18 cellular contexts compared by ENCODE assay signal in genomic region chr5:24005384-24005783, GRCh38.
A peak's percentile ranks its signal among the peaks of the same experiment; 100 is the strongest.
DNase-seq lines count a peak whose midpoint lies in the region; ATAC-seq, FAIRE-seq and TF ChIP-seq lines count a peak whose summit lies in the region.
"Had no signal": no experiment of that assay in that cellular context is flagged by ENCODE, and none has a peak within 500 bp of the region (broad histone marks: within the 10 kb centered on the region; RNA-seq: fewer than 3 reads in every experiment).

No MANE protein-coding gene starts in this region.

- intact Hi-C loops in kidney (cut with DNase I) = no loop called here
- intact Hi-C loops in colonic mucosa (cut with DNase I) = no loop called here

- H4K91ac ChIP-seq in H9 (ENCODE audit: insufficient read length, low read depth, low read length) = no peak overlapping the region

- H3K23me2 ChIP-seq in H9 (ENCODE audit: insufficient read length, low read depth, low read length, poor library complexity, severe bottlenecking) = no peaks in the 10 kb centered on the region

- FAIRE-seq in kidney (lab: Jason Lieb, UNC) (peak; percentile 68), D721Med (lab: Jason Lieb, UNC) (no peak)

- H3K27me3 ChIP-seq in BE2C (no peaks in the 10 kb centered on the region), H9 (ENCODE audit: insufficient read depth, low read length) (no peaks in the 10 kb centered on the region), colonic mucosa (no peaks in the 10 kb centered on the region)
- H3K27me3 ChIP-seq: BLaER1 had no signal

- H3K9me3 ChIP-seq in BE2C (no peaks in the 10 kb centered on the region), H9 (ENCODE audit: control insufficient read depth, low read depth, low read length) (no peaks in the 10 kb centered on the region), kidney (ENCODE audit: control insufficient read depth in 1 of 2, low read length in 2 of 2) (no peaks in the 10 kb centered on the region), colonic mucosa (no peaks in the 10 kb centered on the region)
- H3K9me3 ChIP-seq: BLaER1, mucosa of descending colon, thoracic aorta had no signal

- no peak overlapping the region for H2BK120ac ChIP-seq in H9 (ENCODE audit: low read depth, low read length, poor library complexity, severe bottlenecking)

- peaks cover 4 to 8% of the 10 kb centered on the region in 2 experiments; a peak in 3 of 5 replicates for H3K9me3 Mint-ChIP-seq in H9

- no peak overlapping the region for H2AFZ ChIP-seq in H9 (ENCODE audit: low read length)

- H3K36me3 Mint-ChIP-seq in H9 (ENCODE audit: insufficient read depth in 1 of 3, low read depth in 3 of 3) = peaks cover 0 to 9% (median 0%) of the 10 kb centered on the region in 3 experiments; a peak in 2 of 7 replicates

- H3K9ac ChIP-seq in H9 (ENCODE audit: extremely low read depth, insufficient read length, low read length) (no peak overlapping the region), kidney (ENCODE audit: low read length in 2 of 2) (no peak overlapping the region), colonic mucosa (ENCODE audit: low read depth in 2 of 2, low read length in 2 of 2) (no peak overlapping the region)
- H3K9ac ChIP-seq: BLaER1 had no signal

- no peak overlapping the region for H4K5ac ChIP-seq in H9 (ENCODE audit: insufficient read length, low read depth, low read length)

- no peak for DNase-seq in BE2C
- no peak for DNase-seq in H9
- DNase-seq in SK-MEL-5 (ENCODE audit: low read depth, low spot score) = peak; percentile 27
- DNase-seq in kidney = no peak
- no peak for DNase-seq in D721Med (ENCODE audit: insufficient read length, low spot score)
- DNase-seq in MV-4-11 (lab: John Stamatoyannopoulos, UW) = no peak
- no peak for DNase-seq in colonic mucosa
- DNase-seq: activated B cell treated with CpG ODN at 0.5 μM for 24 hours; DMS153; IMR-90; mucosa of descending colon; NCI-H1105; NCI-H2227 treated with DMSO at 0.1 percent for 48 hours; stimulated activated CD4-positive, alpha-beta T cell treated with anti-CD3 and anti-CD28 coated beads, Interleukin-4, amount 100 ng/mL, for 24 hours had no signal

- no peak overlapping the region for H3K4me3 Mint-ChIP-seq in H9
- H3K4me3 Mint-ChIP-seq: activated B cell treated with CpG ODN at 0.5 μM for 24 hours had no signal

- H3K79me1 ChIP-seq in H9 (ENCODE audit: insufficient read depth, low read depth, low read length, poor library complexity, severe bottlenecking) = no peaks in the 10 kb centered on the region

- H3K4me1 ChIP-seq in BE2C (no peaks in the 10 kb centered on the region; the same call in 1 of the 2 replicates), H9 (ENCODE audit: insufficient read depth, low read length) (no peaks in the 10 kb centered on the region), kidney (ENCODE audit: control insufficient read depth in 1 of 2, insufficient read depth in 1 of 2, low read depth in 1 of 2, low read length in 2 of 2) (no peaks in the 10 kb centered on the region), colonic mucosa (no peaks in the 10 kb centered on the region)
- H3K4me1 ChIP-seq: BLaER1 had no signal

- H3K36me3 ChIP-seq in BE2C (no peaks in the 10 kb centered on the region), kidney (ENCODE audit: control insufficient read depth in 1 of 2, insufficient read depth in 2 of 2, low read length in 2 of 2) (no peaks in the 10 kb centered on the region), colonic mucosa (no peaks in the 10 kb centered on the region)
- H3K36me3 ChIP-seq: BLaER1, thoracic aorta had no signal

- no peak overlapping the region for H4K8ac ChIP-seq in H9 (replicated peaks; ENCODE audit: insufficient read length, low read depth, low read length)

- no peak overlapping the region for H3K18ac ChIP-seq in H9 (ENCODE audit: insufficient read length, low read depth, low read length)

- H3K14ac ChIP-seq in H9 (ENCODE audit: insufficient read depth, low read length) = no peak overlapping the region

- no peak overlapping the region for H3K4ac ChIP-seq in H9 (ENCODE audit: low read depth, low read length)

- H2BK15ac ChIP-seq in H9 (ENCODE audit: low read depth, low read length) = no peak overlapping the region

- H3K4me3 ChIP-seq in BE2C (ENCODE audit: low read depth, low read length) (no peak overlapping the region), kidney (ENCODE audit: low read length in 2 of 2) (no peak overlapping the region), colonic mucosa (no peak overlapping the region)
- H3K4me3 ChIP-seq: BLaER1, mucosa of descending colon, thoracic aorta had no signal

- no peak overlapping the region for H3K27ac ChIP-seq in H9 (ENCODE audit: insufficient read length, low read depth, low read length)
- no peak overlapping the region for H3K27ac ChIP-seq in kidney (ENCODE audit: low read depth in 2 of 2, low read length in 2 of 2)
- H3K27ac ChIP-seq in colonic mucosa = no peak overlapping the region
- H3K27ac ChIP-seq: BLaER1, thoracic aorta had no signal

- H3K4me2 ChIP-seq in H9 (ENCODE audit: insufficient read depth, insufficient read length, low read length) = no peak overlapping the region
- H3K4me2 ChIP-seq: BLaER1 had no signal

- no peak overlapping the region for H3K23ac ChIP-seq in H9 (ENCODE audit: insufficient read length, low read depth, low read length)

- no peak for ATAC-seq in esophagus mucosa
- ATAC-seq: left lobe of liver, mucosa of descending colon had no signal

- no peak overlapping the region for H3T11ph ChIP-seq in H9 (ENCODE audit: low read length)

- no peaks in the 10 kb centered on the region for H4K20me1 ChIP-seq in H9 (ENCODE audit: control insufficient read depth, insufficient read depth, insufficient read length)
- H4K20me1 ChIP-seq: BLaER1 had no signal

- H3K79me2 ChIP-seq in H9 (ENCODE audit: insufficient read depth, low read length) = no peaks in the 10 kb centered on the region

- no peak overlapping the region for H2BK20ac ChIP-seq in H9 (ENCODE audit: low read depth, low read length, poor library complexity, severe bottlenecking)

- H3K27me3 Mint-ChIP-seq in H9 (ENCODE audit: low read depth) = no peaks in the 10 kb centered on the region
- H3K27me3 Mint-ChIP-seq: activated B cell treated with CpG ODN at 0.5 μM for 24 hours had no signal

- no peak overlapping the region for H2BK5ac ChIP-seq in H9 (ENCODE audit: insufficient read length, low read length)

- no peak overlapping the region for H3K56ac ChIP-seq in H9 (ENCODE audit: insufficient read length, low read depth, low read length)

- H3K27ac Mint-ChIP-seq in H9 = no peak overlapping the region
- H3K27ac Mint-ChIP-seq: activated B cell treated with CpG ODN at 0.5 μM for 24 hours had no signal

- no peak overlapping the region for H2BK12ac ChIP-seq in H9 (ENCODE audit: insufficient read length, low read depth, low read length)

- H3K4me1 Mint-ChIP-seq in H9 = peaks cover 0 to 2% of the 10 kb centered on the region in 2 experiments; a peak in 1 of 4 replicates
- H3K4me1 Mint-ChIP-seq: activated B cell treated with CpG ODN at 0.5 μM for 24 hours had no signal

- H2AK5ac ChIP-seq in H9 (ENCODE audit: insufficient read length, low read length) = no peak overlapping the region

- TF ChIP-seq CTCF in BE2C (IDR thresholded peaks at IDR 0.05; ENCODE audit: low read depth, low read length) (0 out of 2 replicates have a peak, but pooled peaks have one; percentile 25), H9 (conservative IDR thresholded peaks at IDR 0.05) (peak; percentile 56), kidney (IDR thresholded peaks at IDR 0.05; ENCODE audit: borderline replicate concordance, extremely low read depth, insufficient read depth) (no peak), D721Med (IDR thresholded peaks at IDR 0.05; ENCODE audit: insufficient read depth, missing control alignments) (no peak), colonic mucosa (IDR thresholded peaks at IDR 0.05) (no peak)

- in situ Hi-C loops in SK-MEL-5 (cut with HindIII; ENCODE audit: low pct_unique_long_range_greater_than_20kb, low sequenced_read_pairs) = no loop called here

Comparison
In these comparisons a context has a peak if more than half of its experiments do, and no peak if none do; other contexts are left out.
1. CTCF ChIP-seq: peak in BE2C (single experiment) and H9 (single experiment); none in kidney (single experiment), D721Med (single experiment) and colonic mucosa (single experiment).